ENCODE assay signal across 17 cellular contexts in genomic region chr2:144288428-144288827, GRCh38.
DNase-seq lines count a peak whose midpoint lies in the region; ATAC-seq, FAIRE-seq and TF ChIP-seq lines count a peak whose summit lies in the region.
"Had no signal": no experiment of that assay in that cellular context is flagged by ENCODE, and none has a peak within 500 bp of the region (broad histone marks: within the 10 kb centered on the region; RNA-seq: fewer than 3 reads in every experiment).

No MANE protein-coding gene starts in this region.

- TF ChIP-seq RAD21 in A549 (conservative IDR thresholded peaks at IDR 0.05 in 1 of 2, IDR thresholded peaks at IDR 0.05 in 1 of 2), result no peak

- H3K4me3 Mint-ChIP-seq in chondrocyte (ENCODE audit: unreplicated experiment), result no peak overlapping the region

- no peak for TF ChIP-seq CTCF in A549 (IDR thresholded peaks at IDR 0.05)
- no peak for TF ChIP-seq CTCF in chondrocyte (IDR thresholded peaks at IDR 0.05)

- peaks cover 8% of the 10 kb centered on the region for H3K36me3 Mint-ChIP-seq in chondrocyte (ENCODE audit: low read depth)

- WGBS in A549 (ENCODE audit: missing lambda C conversion rate), result 57% methylated on average over 3 of the region's 3 CpGs

- H3K4me1 ChIP-seq in A549, result peaks cover 6% of the 10 kb centered on the region; the same call in 1 of the 3 replicates

- TF ChIP-seq POLR2A in A549 (IDR thresholded peaks at IDR 0.05; ENCODE audit: low read length), result no peak

- no peak overlapping the region for H3K4me3 ChIP-seq in A549
- H3K4me3 ChIP-seq: MG63 had no signal

- no peak for FAIRE-seq in A549 (lab: Jason Lieb, UNC)
- FAIRE-seq: GM19239 had no signal

- no peak for ATAC-seq in A549
- ATAC-seq in HG03135 (IDR thresholded peaks at IDR 0.05; ENCODE audit: unreplicated experiment), result no peak
- ATAC-seq: HCT116 had no signal

- no peak overlapping the region for H3K27ac ChIP-seq in A549
- H3K27ac ChIP-seq: C4-2B had no signal

- CTCF ChIA-PET in A549 (lab: Yijun Ruan, JAX), result no interaction called here

- H3K27me3 Mint-ChIP-seq in chondrocyte (ENCODE audit: low read depth), result no peaks in the 10 kb centered on the region

- H3K4me2 ChIP-seq in A549, result 0 out of 3 replicates have a peak overlapping the region, but pooled peaks have one; percentile 25

- DNase-seq in A549 (ENCODE audit: low read depth in 1 of 2, low spot score in 1 of 2), result peak in 1 of 2 experiments; percentile 4
- DNase-seq in HCEC 1CT, result peak; percentile 22
- DNase-seq in chondrocyte (ENCODE audit: low spot score), result no peak
- DNase-seq in iris pigment epithelial cell (ENCODE audit: low read depth), result peak; percentile 15
- no peak for DNase-seq in SHP77 (lab: John Stamatoyannopoulos, UW)
- no peak for DNase-seq in NCI-H2227 (lab: John Stamatoyannopoulos, UW; ENCODE audit: unreplicated experiment)
- no peak for DNase-seq in amniotic stem cell (lab: John Stamatoyannopoulos, UW)
- DNase-seq: DMS 273 treated with DMSO at 0.1 percent for 48 hours, Karpas-422, MG63, NCI-H1092 treated with DMSO at 0.1 percent for 48 hours, NCI-H2227 treated with DMSO at 0.1 percent for 48 hours, NCI-H524 treated with DMSO at 0.1 percent for 48 hours had no signal

- H3K9me3 Mint-ChIP-seq in chondrocyte (ENCODE audit: low read depth), result peaks cover 8% of the 10 kb centered on the region

- peak overlapping the region; percentile 75 for H3K27ac Mint-ChIP-seq in chondrocyte (ENCODE audit: unreplicated experiment)

- no peaks in the 10 kb centered on the region for H3K9me3 ChIP-seq in A549

- TF ChIP-seq EP300 in A549 (IDR thresholded peaks at IDR 0.05), result no peak

- peaks cover 14% of the 10 kb centered on the region for H3K4me1 Mint-ChIP-seq in chondrocyte (ENCODE audit: low read depth)

- POLR2A ChIA-PET in A549 (lab: Yijun Ruan, JAX), result no interaction called here

TF ChIP-seq in A549, 52 proteins besides CTCF, POLR2A, EP300 and RAD21:
- no peak for TF ChIP-seq RARB (CRISPR knock-in tag; IDR thresholded peaks at IDR 0.05)
- TF ChIP-seq ZC3H11A (IDR thresholded peaks at IDR 0.05), result no peak
- no peak for TF ChIP-seq CHD2 (IDR thresholded peaks at IDR 0.05; ENCODE audit: low read length, partially characterized antibody)
- no peak for TF ChIP-seq HEYL (CRISPR knock-in tag; IDR thresholded peaks at IDR 0.05)
- no peak for TF ChIP-seq ATOH8 (CRISPR knock-in tag; IDR thresholded peaks at IDR 0.05; ENCODE audit: low read depth)
- TF ChIP-seq SMC3 (IDR thresholded peaks at IDR 0.05), result no peak

Comparison
In these comparisons a context has a peak if more than half of its experiments do, and no peak if none do; other contexts are left out.
1. DNase-seq: peak in HCEC 1CT (single experiment) and iris pigment epithelial cell (single experiment); none in chondrocyte (single experiment), SHP77 (0 of 2), NCI-H2227 (single experiment) and amniotic stem cell (single experiment).